ENCODE assay signal across 7 cellular contexts in genomic region chr21:40416572-40416971, GRCh38.
"Had no signal": no experiment of that assay in that cellular context is flagged by ENCODE, and none has a peak within 500 bp of the region (broad histone marks: within the 10 kb centered on the region; RNA-seq: fewer than 3 reads in every experiment).

No MANE protein-coding gene starts in this region.

- H3K36me3 Mint-ChIP-seq: IgD-negative memory B cell had no signal

- H3K4me1 Mint-ChIP-seq: IgD-negative memory B cell had no signal

- H3K27ac ChIP-seq: GM23248, HL-60 had no signal

- ATAC-seq: HCT116, HepG2 had no signal

- H3K27me3 Mint-ChIP-seq: IgD-negative memory B cell had no signal

- FAIRE-seq: HepG2 had no signal

- H3K4me3 Mint-ChIP-seq: IgD-negative memory B cell had no signal

- DNase-seq: GM23248, GOT3, H7 had no signal

- H3K27ac Mint-ChIP-seq: IgD-negative memory B cell had no signal
